Comparison of ENCODE assay signal across 22 cellular contexts in genomic region chr13:94585543-94586101, GRCh38.
"Had no signal": no experiment of that assay in that cellular context is flagged by ENCODE, and none has a peak within 500 bp of the region (broad histone marks: within the 10 kb centered on the region; RNA-seq: fewer than 3 reads in every experiment).

No MANE protein-coding gene starts in this region.

- H3K27ac Mint-ChIP-seq: dendritic cell treated with granulocyte-macrophage colony-stimulating factor and Interleukin-4, amounts not matched to agents 40 ng/mL and 50 ng/mL, for 4 days; effector memory CD8-positive, alpha-beta T cell; endodermal cell; mesothelial cell of epicardium had no signal

- H3K9me3 Mint-ChIP-seq: dendritic cell treated with granulocyte-macrophage colony-stimulating factor and Interleukin-4, amounts not matched to agents 40 ng/mL and 50 ng/mL, for 4 days; effector memory CD8-positive, alpha-beta T cell; naive B cell had no signal

- FAIRE-seq: endometrium, endothelial cell of umbilical vein, frontal cortex, keratinocyte had no signal

- ATAC-seq: effector memory CD8-positive, alpha-beta T cell; foreskin keratinocyte; gastroesophageal sphincter; heart left ventricle; left cardiac atrium; lower lobe of right lung; mucosa of descending colon had no signal

- H3K27me3 Mint-ChIP-seq: dendritic cell treated with granulocyte-macrophage colony-stimulating factor and Interleukin-4, amounts not matched to agents 40 ng/mL and 50 ng/mL, for 4 days; effector memory CD8-positive, alpha-beta T cell; naive B cell had no signal

- H3K4me3 ChIP-seq: colonic mucosa, esophagus muscularis mucosa, gastroesophageal sphincter, heart left ventricle, left ventricle myocardium inferior, lower lobe of right lung, mucosa of descending colon had no signal

- H3K36me3 ChIP-seq: colonic mucosa had no signal

- H3K4me1 Mint-ChIP-seq: endodermal cell, mesothelial cell of epicardium had no signal

- H3K4me1 ChIP-seq: colonic mucosa, esophagus muscularis mucosa, gastroesophageal sphincter, heart left ventricle, left ventricle myocardium inferior, lower lobe of right lung had no signal

- H3K27ac ChIP-seq: colonic mucosa, esophagus muscularis mucosa, foreskin keratinocyte, gastroesophageal sphincter, heart left ventricle, left ventricle myocardium inferior, lower lobe of right lung had no signal

- H3K4me3 Mint-ChIP-seq: dendritic cell treated with granulocyte-macrophage colony-stimulating factor and Interleukin-4, amounts not matched to agents 40 ng/mL and 50 ng/mL, for 4 days; effector memory CD8-positive, alpha-beta T cell; endodermal cell; mesothelial cell of epicardium; naive B cell had no signal

- DNase-seq: colonic mucosa; cortex of kidney; effector CD8-positive, alpha-beta T cell; effector memory CD8-positive, alpha-beta T cell; endodermal cell; foreskin keratinocyte; heart left ventricle; hippocampal formation; left cardiac atrium; left ventricle myocardium inferior; lower lobe of right lung; mesenchymal stem cell; mucosa of descending colon; naive B cell had no signal

- H3K9me3 ChIP-seq: colonic mucosa, esophagus muscularis mucosa, gastroesophageal sphincter, heart left ventricle, left ventricle myocardium inferior, lower lobe of right lung, mucosa of descending colon had no signal

- H3K27me3 ChIP-seq: colonic mucosa, esophagus muscularis mucosa, foreskin keratinocyte, gastroesophageal sphincter, heart left ventricle had no signal
